8 cellular contexts compared by ENCODE assay signal in genomic region chr7:16078076-16078952, GRCh38.
DNase-seq lines count a peak whose midpoint lies in the region; ATAC-seq and TF ChIP-seq lines count a peak whose summit lies in the region.

No MANE protein-coding gene starts in this region.

- H3K27ac ChIP-seq in GM23338 (ENCODE audit: low read depth) (no peak overlapping the region), PC-3 (ENCODE audit: low read length) (no peak overlapping the region), dorsolateral prefrontal cortex (no peak overlapping the region)

- H2AFZ ChIP-seq in GM23338: no peak overlapping the region
- H2AFZ ChIP-seq in PC-3 (ENCODE audit: low read length): no peak overlapping the region

- H3K9me3 Mint-ChIP-seq in activated T-cell treated with anti-CD3 and anti-CD28 coated beads, Interleukin-2, amount 50 U/mL, for 24 hours: no peaks in the 10 kb centered on the region
- H3K9me3 Mint-ChIP-seq in GM23338: peaks cover 3% of the 10 kb centered on the region; the same call in 1 of the 3 replicates
- H3K9me3 Mint-ChIP-seq in mesothelial cell of epicardium: peaks cover 9% of the 10 kb centered on the region

- H3K36me3 ChIP-seq in GM23338 (ENCODE audit: insufficient read depth): no peaks in the 10 kb centered on the region
- H3K36me3 ChIP-seq in PC-3 (ENCODE audit: low read depth, low read length): no peaks in the 10 kb centered on the region

- peak; percentile 77 for ATAC-seq in GM23338
- peak; percentile 92 for ATAC-seq in PC-3
- no peak for ATAC-seq in HG03571 (IDR thresholded peaks at IDR 0.05; ENCODE audit: unreplicated experiment)

- H3K27me3 ChIP-seq in GM23338 (ENCODE audit: insufficient read depth) (no peaks in the 10 kb centered on the region), PC-3 (ENCODE audit: low read length) (no peaks in the 10 kb centered on the region), dorsolateral prefrontal cortex (no peaks in the 10 kb centered on the region)

- H3K27ac Mint-ChIP-seq in activated T-cell treated with anti-CD3 and anti-CD28 coated beads, Interleukin-2, amount 50 U/mL, for 24 hours: no peak overlapping the region
- H3K27ac Mint-ChIP-seq in GM23338: peak overlapping the region; percentile 50; the same call in 1 of the 2 replicates
- peak overlapping the region; percentile 88 for H3K27ac Mint-ChIP-seq in mesothelial cell of epicardium

- intact Hi-C loops in PC-3 (cut with micrococcal nuclease): loop anchor here (1.0 kb wide), 2 partner anchors 20 to 487 kb away; no protein-coding TSS in a partner anchor
- intact Hi-C loops in dorsolateral prefrontal cortex (cut with DNase I): loop anchor here (2.0 to 10.0 kb wide), 6 partner anchors 336 to 1364 kb away; no protein-coding TSS in a partner anchor

- no peak overlapping the region for H3K4me2 ChIP-seq in GM23338
- H3K4me2 ChIP-seq in PC-3 (ENCODE audit: low read length): no peak overlapping the region

- CTCF ChIA-PET in PC-3 (lab: Charles Lee): interaction anchor here (0.6 to 1.9 kb wide), 3 partner anchors 20 to 486 kb away, joined by 3 to 10 read pairs (median 3); no protein-coding TSS in a partner anchor

- POLR2A ChIA-PET in PC-3 (lab: Charles Lee; ENCODE audit: unreplicated experiment): interaction anchor here (0.6 kb wide), 1 partner anchor 272 kb away, joined by 4 read pairs; no protein-coding TSS in a partner anchor

- DNase-seq in activated T-cell treated with anti-CD3 and anti-CD28 coated beads for 24 hours (ENCODE audit: low read depth) (peak; percentile 5), GM23338 (ENCODE audit: low spot score) (peak; percentile 78), LHCN-M2 (ENCODE audit: low read depth) (peak; percentile 68), PC-3 (peak; percentile 76), dorsolateral prefrontal cortex (peak in 2 of 10 donors; percentile 35 to 42), mesothelial cell of epicardium (ENCODE audit: low spot score in 2 of 2, unreplicated experiment in 2 of 2) (no peak)
- no peak for DNase-seq in activated T-cell treated with anti-CD3 and anti-CD28 coated beads, Interleukin-2, amount 50 U/mL, for 24 hours

- H3K79me2 ChIP-seq in GM23338 (replicated peaks; ENCODE audit: insufficient read depth): no peaks in the 10 kb centered on the region
- no peaks in the 10 kb centered on the region for H3K79me2 ChIP-seq in PC-3 (ENCODE audit: low read length)

- peaks cover 5% of the 10 kb centered on the region for H3K4me1 Mint-ChIP-seq in activated T-cell treated with anti-CD3 and anti-CD28 coated beads, Interleukin-2, amount 50 U/mL, for 24 hours (ENCODE audit: low read depth)
- H3K4me1 Mint-ChIP-seq in GM23338 (peaks cover 9% of the 10 kb centered on the region), mesothelial cell of epicardium (peaks cover 14% of the 10 kb centered on the region)

- no peaks in the 10 kb centered on the region for H3K36me3 Mint-ChIP-seq in activated T-cell treated with anti-CD3 and anti-CD28 coated beads, Interleukin-2, amount 50 U/mL, for 24 hours (ENCODE audit: low read depth)
- H3K36me3 Mint-ChIP-seq in GM23338 (ENCODE audit: low read depth) (peaks cover 6% of the 10 kb centered on the region; the same call in 2 of the 3 replicates), mesothelial cell of epicardium (peaks cover 9% of the 10 kb centered on the region)

- no peaks in the 10 kb centered on the region for H4K20me1 ChIP-seq in GM23338 (replicated peaks; ENCODE audit: insufficient read depth)
- H4K20me1 ChIP-seq in PC-3 (ENCODE audit: low read length): no peaks in the 10 kb centered on the region

- H3K4me3 ChIP-seq in GM23338 (no peak overlapping the region), PC-3 (ENCODE audit: low read length) (no peak overlapping the region), dorsolateral prefrontal cortex (no peak overlapping the region)

- H3K4me1 ChIP-seq in GM23338 (ENCODE audit: insufficient read depth) (0 out of 2 replicates have a peak, but pooled peaks cover 8% of the 10 kb centered on the region), PC-3 (ENCODE audit: insufficient read depth, low read length) (no peaks in the 10 kb centered on the region)

- no peak overlapping the region for H3K9ac ChIP-seq in PC-3 (ENCODE audit: low read length)

- no peaks in the 10 kb centered on the region for H3K9me3 ChIP-seq in PC-3 (ENCODE audit: low read length)

- H3K27me3 Mint-ChIP-seq in activated T-cell treated with anti-CD3 and anti-CD28 coated beads, Interleukin-2, amount 50 U/mL, for 24 hours: no peaks in the 10 kb centered on the region
- peaks cover 4% of the 10 kb centered on the region for H3K27me3 Mint-ChIP-seq in GM23338 (ENCODE audit: insufficient read depth, low read depth, poor library complexity)
- H3K27me3 Mint-ChIP-seq in mesothelial cell of epicardium (ENCODE audit: low read depth): no peaks in the 10 kb centered on the region

- TF ChIP-seq CTCF in GM23338 (conservative IDR thresholded peaks at IDR 0.05; ENCODE audit: low read depth in 2 of 2) (peak; percentile 80), PC-3 (conservative IDR thresholded peaks at IDR 0.05; ENCODE audit: low read depth, low read length) (peak; percentile 89), dorsolateral prefrontal cortex (IDR thresholded peaks at IDR 0.05 in 54 of 56, conservative IDR thresholded peaks at IDR 0.05 in 2 of 56; ENCODE audit: low read depth in 1 of 56, partially characterized antibody in 56 of 56) (peak; percentile 55 to 86 (median 76)), mesothelial cell of epicardium (IDR thresholded peaks at IDR 0.05; ENCODE audit: unreplicated experiment) (peak; percentile 86)

- no peak overlapping the region for H3K4me3 Mint-ChIP-seq in activated T-cell treated with anti-CD3 and anti-CD28 coated beads, Interleukin-2, amount 50 U/mL, for 24 hours
- H3K4me3 Mint-ChIP-seq in GM23338 (no peak overlapping the region), mesothelial cell of epicardium (no peak overlapping the region)

- no TSS peak for BruUV-seq in PC-3 (replicated peaks; lab: Mats Ljungman, UMichigan)

- H3F3A ChIP-seq in GM23338 (replicated peaks; ENCODE audit: low read depth) (no peaks in the 10 kb centered on the region), PC-3 (ENCODE audit: low read length, unreplicated experiment) (no peaks in the 10 kb centered on the region)

- peaks cover 3% of the 10 kb centered on the region; the same call in 1 of the 2 replicates for H3K9me2 ChIP-seq in GM23338 (ENCODE audit: insufficient read depth)
- no peaks in the 10 kb centered on the region for H3K9me2 ChIP-seq in PC-3 (replicated peaks; ENCODE audit: low read length)

TF ChIP-seq in GM23338, 12 proteins besides CTCF, POLR2A, EP300 and RAD21:
- no peak for TF ChIP-seq ZNF114 (CRISPR knock-in tag; IDR thresholded peaks at IDR 0.05)
- peak; percentile 29; the same call in 1 of the 2 replicates for TF ChIP-seq NANOG (IDR thresholded peaks at IDR 0.05; ENCODE audit: borderline replicate concordance)
- no peak for TF ChIP-seq ETS1 (IDR thresholded peaks at IDR 0.05)

Comparison
In these comparisons a context has a peak if more than half of its experiments do, and no peak if none do; other contexts are left out.
1. DNase-seq: peak in activated T-cell treated with anti-CD3 and anti-CD28 coated beads for 24 hours (single experiment), GM23338 (single experiment), LHCN-M2 (single experiment) and PC-3 (single experiment); none in activated T-cell treated with anti-CD3 and anti-CD28 coated beads, Interleukin-2, amount 50 U/mL, for 24 hours (single experiment) and mesothelial cell of epicardium (0 of 2).
2. Peak in every context shown above with its lines, with median percentiles within 50 percentile points of each other: CTCF ChIP-seq.